1 cellular context compared by ENCODE assay signal in genomic region chr3:31364188-31364587, GRCh38.
TF ChIP-seq lines count a peak whose summit lies in the region.

No MANE protein-coding gene starts in this region.

TF ChIP-seq in HCT116, 20 proteins besides CTCF, POLR2A, EP300 and RAD21 (continued from another document):
- no peak for TF ChIP-seq REST (IDR thresholded peaks at IDR 0.05; ENCODE audit: low read depth)
- no peak for TF ChIP-seq ELF1 (IDR thresholded peaks at IDR 0.05; ENCODE audit: borderline replicate concordance, low read depth)
- TF ChIP-seq ZBTB33 (IDR thresholded peaks at IDR 0.05; ENCODE audit: extremely low read depth, insufficient replicate concordance, low read length): no peak
- TF ChIP-seq ZNF274 (IDR thresholded peaks at IDR 0.05; ENCODE audit: low read depth, low read length): no peak
- TF ChIP-seq SIN3A (IDR thresholded peaks at IDR 0.05; ENCODE audit: low read depth): no peak
- TF ChIP-seq CBX3 (IDR thresholded peaks at IDR 0.05; ENCODE audit: low read depth): no peak
- TF ChIP-seq EGR1 (IDR thresholded peaks at IDR 0.05; ENCODE audit: low read depth): no peak
- TF ChIP-seq CEBPB (IDR thresholded peaks at IDR 0.05; ENCODE audit: low read depth): no peak
- TF ChIP-seq SRF (IDR thresholded peaks at IDR 0.05; ENCODE audit: low read depth): no peak
- no peak for TF ChIP-seq POLR2AphosphoS5 (IDR thresholded peaks at IDR 0.05; ENCODE audit: low read depth, low read length)
- no peak for TF ChIP-seq MAX (IDR thresholded peaks at IDR 0.05)
- TF ChIP-seq EZH2phosphoT487 (IDR thresholded peaks at IDR 0.05; ENCODE audit: borderline replicate concordance): no peak
- TF ChIP-seq ZFX (IDR thresholded peaks at IDR 0.05): no peak
- TF ChIP-seq, protein P1, sequence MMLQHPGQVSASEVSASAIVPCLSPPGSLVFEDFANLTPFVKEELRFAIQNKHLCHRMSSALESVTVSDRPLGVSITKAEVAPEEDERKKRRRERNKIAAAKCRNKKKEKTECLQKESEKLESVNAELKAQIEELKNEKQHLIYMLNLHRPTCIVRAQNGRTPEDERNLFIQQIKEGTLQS (IDR thresholded peaks at IDR 0.05): no peak
- no peak for TF ChIP-seq EZH2 (IDR thresholded peaks at IDR 0.05)
